ENCODE assay signal across 8 cellular contexts in genomic region chr4:88033309-88033708, GRCh38. TPM values are rescaled to one million over a fixed set of nuclear protein-coding genes. Genes with fewer than 3 reads are reported as not detected.
A peak's percentile ranks its signal among the peaks of the same experiment; 100 is the strongest.
DNase-seq lines count a peak whose midpoint lies in the region; ATAC-seq lines count a peak whose summit lies in the region.

No MANE protein-coding gene starts in this region.

- no peaks in the 10 kb centered on the region for H3K27me3 Mint-ChIP-seq in memory B cell

- no peaks in the 10 kb centered on the region for H3K4me1 Mint-ChIP-seq in memory B cell

- ATAC-seq in GM19395 (IDR thresholded peaks at IDR 0.05; ENCODE audit: unreplicated experiment) (peak; percentile 72), memory B cell (ENCODE audit: low read depth) (peak; percentile 56), GM18907 (IDR thresholded peaks at IDR 0.05; ENCODE audit: unreplicated experiment) (no peak), GM19035 (IDR thresholded peaks at IDR 0.05; ENCODE audit: unreplicated experiment) (no peak)

- no peak overlapping the region for H3K4me3 Mint-ChIP-seq in memory B cell

- in situ Hi-C loops in KBM-7 (cut with MboI; ENCODE audit: low pct_unique_long_range_greater_than_20kb, low sequenced_read_pairs): loop anchor here (25.0 kb wide), 2 partner anchors 179 to 479 kb away; partner anchors contain the start of gene PYURF

- peaks cover 2% of the 10 kb centered on the region for H3K36me3 Mint-ChIP-seq in memory B cell

- no peak overlapping the region for H3K27ac Mint-ChIP-seq in memory B cell

- no peaks in the 10 kb centered on the region for H3K9me3 Mint-ChIP-seq in memory B cell

- peak; percentile 57 for DNase-seq in DMS153 treated with DMSO at 0.1 percent for 48 hours (lab: John Stamatoyannopoulos, UW; ENCODE audit: unreplicated experiment)
- peak; percentile 65 for DNase-seq in KBM-7
- DNase-seq in T follicular helper cell (ENCODE audit: low read depth): peak; percentile 9
- DNase-seq in dermis microvascular lymphatic vessel endothelial cell (ENCODE audit: low read depth in 2 of 2): peak; percentile 51 to 75
- peak; percentile 12 to 34 for DNase-seq in memory B cell (ENCODE audit: low spot score in 2 of 2)

RNA-seq across cellular contexts. Expression of gene PKD2, which starts 25.9 kb away (rescaled TPM):
- 20.6 and 23.0 TPM in 2 replicates for total RNA-seq in dermis microvascular lymphatic vessel endothelial cell

RNA-seq across cellular contexts. Expression of gene SPP1, which starts 57.8 kb away (rescaled TPM):
- total RNA-seq in dermis microvascular lymphatic vessel endothelial cell: not detected in 2 replicates

Comparison
In these comparisons a context has a peak if more than half of its experiments do, and no peak if none do; other contexts are left out.
1. DNase-seq: peak in every context shown above with its lines; median percentile 65 in KBM-7; 63 in dermis microvascular lymphatic vessel endothelial cell; 57 in DMS153 treated with DMSO at 0.1 percent for 48 hours; 23 in memory B cell; 9 in T follicular helper cell.
2. ATAC-seq: peak in GM19395 (single experiment) and memory B cell (single experiment); none in GM18907 (single experiment) and GM19035 (single experiment).